ENCODE assay signal across 36 cellular contexts in genomic region chr4:100828364-100828763, GRCh38.
"Had no signal": no experiment of that assay in that cellular context is flagged by ENCODE, and none has a peak within 500 bp of the region (broad histone marks: within the 10 kb centered on the region; RNA-seq: fewer than 3 reads in every experiment).

No MANE protein-coding gene starts in this region.

- H3K4me3 Mint-ChIP-seq: activated CD4-positive, alpha-beta memory T cell treated with anti-CD3 and anti-CD28 coated beads, Interleukin-2, amount 10 ng/mL, durations not matched to agents 7 days and 5 days; activated CD4-positive, alpha-beta T cell treated with anti-CD3 and anti-CD28 coated beads for 36 hours; activated CD4-positive, alpha-beta T cell treated with anti-CD3 and anti-CD28 coated beads, Interleukin-2, amount 10 ng/mL, durations not matched to agents 7 days and 5 days; activated CD8-positive, alpha-beta memory T cell treated with anti-CD3 and anti-CD28 coated beads, Interleukin-2, amount 10 ng/mL, durations not matched to agents 7 days and 5 days; activated CD8-positive, alpha-beta T cell treated with anti-CD3 and anti-CD28 coated beads, Interleukin-2, amount 10 ng/mL, durations not matched to agents 7 days and 5 days; activated naive CD4-positive, alpha-beta T cell treated with anti-CD3 and anti-CD28 coated beads, Interleukin-2, amount 10 ng/mL, durations not matched to agents 7 days and 5 days; activated naive CD4-positive, alpha-beta T cell treated with anti-CD3 and anti-CD28 coated beads, Interleukin-2, amount 50 U/mL, for 24 hours; activated naive CD8-positive, alpha-beta T cell; activated naive CD8-positive, alpha-beta T cell treated with anti-CD3 and anti-CD28 coated beads, Interleukin-2, amount 10 ng/mL, durations not matched to agents 7 days and 5 days; activated T-cell treated with anti-CD3 and anti-CD28 coated beads, Interleukin-2, amount 50 U/mL, for 24 hours; T-helper 1 cell treated with Interleukin-12 subunit alpha and Interleukin-12 subunit beta and Interleukin-4 antibody, amounts not matched to agents 30 μg/mL and 1 μg/mL, for 36 hours; T-helper 2 cell treated with Interferon-gamma antibody and Interleukin-4, amounts not matched to agents 5 μg/mL and 100 μg/mL, for 36 hours; WTC11 had no signal

- H3K27me3 ChIP-seq: adrenal gland, body of pancreas, brain microvascular endothelial cell, breast epithelium had no signal

- DNase-seq: activated CD4-positive, alpha-beta memory T cell treated with anti-CD3 and anti-CD28 coated beads, Interleukin-2, amount 10 ng/mL, durations not matched to agents 7 days and 5 days; activated CD4-positive, alpha-beta T cell treated with anti-CD3 and anti-CD28 coated beads for 1 hour; activated CD4-positive, alpha-beta T cell treated with anti-CD3 and anti-CD28 coated beads for 36 hours; activated CD4-positive, alpha-beta T cell treated with anti-CD3 and anti-CD28 coated beads for 48 hours; activated CD4-positive, alpha-beta T cell treated with anti-CD3 and anti-CD28 coated beads, Interleukin-2, amount 10 ng/mL, durations not matched to agents 7 days and 5 days; activated CD4-positive, alpha-beta T cell treated with anti-CD3 and anti-CD28 coated beads, Interleukin-2, amount 50 U/mL, for 48 hours; activated CD4-positive, CD25-positive, alpha-beta regulatory T cell; activated CD8-positive, alpha-beta memory T cell treated with anti-CD3 and anti-CD28 coated beads for 24 hours; activated CD8-positive, alpha-beta memory T cell treated with anti-CD3 and anti-CD28 coated beads, Interleukin-2, amount 10 ng/mL, durations not matched to agents 7 days and 5 days; activated CD8-positive, alpha-beta memory T cell treated with anti-CD3 and anti-CD28 coated beads, Interleukin-2, amount 50 U/mL, for 48 hours; activated CD8-positive, alpha-beta T cell treated with anti-CD3 and anti-CD28 coated beads, Interleukin-2, amount 10 ng/mL, durations not matched to agents 7 days and 5 days; activated effector memory CD4-positive, alpha-beta T cell treated with Interleukin-2 at 50 U/mL for 16 hours; activated gamma-delta T cell; activated naive CD4-positive, alpha-beta T cell treated with anti-CD3 and anti-CD28 coated beads, Interleukin-2, amount 10 ng/mL, durations not matched to agents 7 days and 5 days; activated naive CD4-positive, alpha-beta T cell treated with Interleukin-2 at 50 U/mL for 16 hours; activated naive CD8-positive, alpha-beta T cell treated with anti-CD3 and anti-CD28 coated beads, Interleukin-2, amount 10 ng/mL, durations not matched to agents 7 days and 5 days; activated T-cell treated with anti-CD3 and anti-CD28 coated beads, Interleukin-2, amount 50 U/mL, for 24 hours; activated T-cell treated with anti-CD3 and anti-CD28 coated beads, Interleukin-2, amount 50 U/mL, for 48 hours; adrenal gland; amniotic stem cell; aorta; body of pancreas; brain microvascular endothelial cell; central memory CD4-positive, alpha-beta T cell; T-helper 1 cell; T-helper 2 cell; T-helper 9 cell; WERI-Rb-1 had no signal

- H3K4me3 ChIP-seq: adrenal gland, body of pancreas, breast epithelium had no signal

- H3K4me1 ChIP-seq: adrenal gland, breast epithelium had no signal

- H3K27ac ChIP-seq: adrenal gland, body of pancreas, brain microvascular endothelial cell, breast epithelium, WERI-Rb-1 had no signal

- H3K27ac Mint-ChIP-seq: activated CD4-positive, alpha-beta memory T cell treated with anti-CD3 and anti-CD28 coated beads, Interleukin-2, amount 10 ng/mL, durations not matched to agents 7 days and 5 days; activated CD4-positive, alpha-beta T cell treated with anti-CD3 and anti-CD28 coated beads for 36 hours; activated CD4-positive, alpha-beta T cell treated with anti-CD3 and anti-CD28 coated beads, Interleukin-2, amount 10 ng/mL, durations not matched to agents 7 days and 5 days; activated CD8-positive, alpha-beta memory T cell treated with anti-CD3 and anti-CD28 coated beads, Interleukin-2, amount 10 ng/mL, durations not matched to agents 7 days and 5 days; activated CD8-positive, alpha-beta T cell treated with anti-CD3 and anti-CD28 coated beads, Interleukin-2, amount 10 ng/mL, durations not matched to agents 7 days and 5 days; activated naive CD4-positive, alpha-beta T cell treated with anti-CD3 and anti-CD28 coated beads, Interleukin-2, amount 10 ng/mL, durations not matched to agents 7 days and 5 days; activated naive CD4-positive, alpha-beta T cell treated with anti-CD3 and anti-CD28 coated beads, Interleukin-2, amount 50 U/mL, for 24 hours; activated naive CD8-positive, alpha-beta T cell; activated naive CD8-positive, alpha-beta T cell treated with anti-CD3 and anti-CD28 coated beads, Interleukin-2, amount 10 ng/mL, durations not matched to agents 7 days and 5 days; activated T-cell treated with anti-CD3 and anti-CD28 coated beads, Interleukin-2, amount 50 U/mL, for 24 hours; activated T-helper 2 cell treated with anti-CD3 and anti-CD28 coated beads, Interferon-gamma antibody, Interleukin-2, Interleukin-4, amounts not matched to agents 10 μg/mL and 5 μg/mL and 100 μg/mL, durations not matched to agents 14 hours and 24 hours and 36 hours; T-helper 1 cell treated with Interleukin-12 subunit alpha and Interleukin-12 subunit beta and Interleukin-4 antibody, amounts not matched to agents 30 μg/mL and 1 μg/mL, for 36 hours; T-helper 2 cell treated with Interferon-gamma antibody and Interleukin-4, amounts not matched to agents 5 μg/mL and 100 μg/mL, for 36 hours; WTC11 had no signal

- H3K36me3 Mint-ChIP-seq: activated naive CD4-positive, alpha-beta T cell treated with anti-CD3 and anti-CD28 coated beads, Interleukin-2, amount 10 ng/mL, durations not matched to agents 7 days and 5 days; activated naive CD4-positive, alpha-beta T cell treated with anti-CD3 and anti-CD28 coated beads, Interleukin-2, amount 50 U/mL, for 24 hours; activated naive CD8-positive, alpha-beta T cell; activated naive CD8-positive, alpha-beta T cell treated with anti-CD3 and anti-CD28 coated beads, Interleukin-2, amount 10 ng/mL, durations not matched to agents 7 days and 5 days had no signal

- H3K9me3 Mint-ChIP-seq: activated naive CD4-positive, alpha-beta T cell treated with anti-CD3 and anti-CD28 coated beads, Interleukin-2, amount 10 ng/mL, durations not matched to agents 7 days and 5 days; activated T-helper 2 cell treated with anti-CD3 and anti-CD28 coated beads, Interferon-gamma antibody, Interleukin-2, Interleukin-4, amounts not matched to agents 10 μg/mL and 5 μg/mL and 100 μg/mL, durations not matched to agents 14 hours and 24 hours and 36 hours had no signal

- H3K27me3 Mint-ChIP-seq: activated CD4-positive, alpha-beta memory T cell treated with anti-CD3 and anti-CD28 coated beads, Interleukin-2, amount 10 ng/mL, durations not matched to agents 7 days and 5 days; activated CD4-positive, alpha-beta T cell treated with anti-CD3 and anti-CD28 coated beads for 36 hours; activated CD4-positive, alpha-beta T cell treated with anti-CD3 and anti-CD28 coated beads, Interleukin-2, amount 10 ng/mL, durations not matched to agents 7 days and 5 days; activated CD8-positive, alpha-beta memory T cell treated with anti-CD3 and anti-CD28 coated beads, Interleukin-2, amount 10 ng/mL, durations not matched to agents 7 days and 5 days; activated naive CD4-positive, alpha-beta T cell treated with anti-CD3 and anti-CD28 coated beads, Interleukin-2, amount 10 ng/mL, durations not matched to agents 7 days and 5 days; activated T-cell treated with anti-CD3 and anti-CD28 coated beads, Interleukin-2, amount 50 U/mL, for 24 hours had no signal

- H3K4me1 Mint-ChIP-seq: activated naive CD4-positive, alpha-beta T cell treated with anti-CD3 and anti-CD28 coated beads, Interleukin-2, amount 10 ng/mL, durations not matched to agents 7 days and 5 days; activated naive CD4-positive, alpha-beta T cell treated with anti-CD3 and anti-CD28 coated beads, Interleukin-2, amount 50 U/mL, for 24 hours; activated naive CD8-positive, alpha-beta T cell treated with anti-CD3 and anti-CD28 coated beads, Interleukin-2, amount 10 ng/mL, durations not matched to agents 7 days and 5 days had no signal

- H3K36me3 ChIP-seq: adrenal gland, brain microvascular endothelial cell, breast epithelium, WERI-Rb-1 had no signal

- H3K9me3 ChIP-seq: adrenal gland, body of pancreas, breast epithelium had no signal

- ATAC-seq: activated CD4-positive, alpha-beta T cell treated with anti-CD3 and anti-CD28 coated beads for 36 hours; activated CD4-positive, CD25-positive, alpha-beta regulatory T cell treated with anti-CD3 and anti-CD28 coated beads, Interleukin-2, amount 50 U/mL, for 24 hours; activated CD8-positive, alpha-beta memory T cell treated with anti-CD3 and anti-CD28 coated beads, Interleukin-2, amount 10 ng/mL, durations not matched to agents 7 days and 5 days; activated CD8-positive, alpha-beta T cell treated with anti-CD3 and anti-CD28 coated beads, Interleukin-2, amount 10 ng/mL, durations not matched to agents 7 days and 5 days; body of pancreas; WTC11 had no signal
